ENCODE assay signal across 13 cellular contexts in the genomic region with DNA sequence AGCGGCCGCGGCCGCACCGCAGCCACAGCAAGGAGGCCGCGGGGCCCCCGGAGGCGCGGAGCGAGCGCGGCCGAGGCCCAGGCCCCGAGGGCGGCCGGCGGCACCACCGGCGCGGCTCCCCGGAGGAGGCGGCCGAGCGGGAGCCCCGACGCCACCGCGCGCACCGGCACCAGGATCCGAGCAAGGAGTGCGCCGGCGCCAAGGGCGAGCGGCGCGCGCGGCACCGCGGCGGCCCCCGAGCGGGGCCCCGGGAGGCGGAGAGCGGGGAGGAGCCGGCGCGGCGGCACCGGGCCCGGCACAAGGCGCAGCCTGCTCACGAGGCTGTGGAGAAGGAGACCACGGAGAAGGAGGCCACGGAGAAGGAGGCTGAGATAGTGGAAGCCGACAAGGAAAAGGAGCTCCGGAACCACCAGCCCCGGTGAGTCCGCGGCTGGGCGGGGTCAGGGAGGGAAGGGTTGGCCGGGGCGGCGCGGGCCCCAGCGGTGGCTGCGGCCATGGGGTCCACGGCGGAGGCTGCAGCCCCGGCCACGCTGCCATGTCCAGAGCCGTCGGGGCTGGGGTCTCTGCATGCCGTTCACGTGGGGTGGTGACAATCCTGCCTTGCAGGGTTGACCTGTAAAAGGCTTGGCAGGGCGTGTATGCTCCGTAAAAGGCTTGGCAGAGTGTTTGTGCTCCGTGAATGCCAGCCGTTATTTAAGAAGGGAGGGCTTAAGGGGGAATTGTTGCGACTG.
DNase-seq lines count a peak whose midpoint lies in the region; ATAC-seq, FAIRE-seq and TF ChIP-seq lines count a peak whose summit lies in the region.
"Had no signal": no experiment of that assay in that cellular context is flagged by ENCODE, and none has a peak within 500 bp of the region (broad histone marks: within the 10 kb centered on the region; RNA-seq: fewer than 3 reads in every experiment).

No MANE protein-coding gene starts in this region.

- POLR2A ChIA-PET in endothelial cell of umbilical vein (lab: Charles Lee), result no interaction called here

- no peak overlapping the region for H2AFZ ChIP-seq in endothelial cell of umbilical vein (ENCODE audit: low read depth, low read length)

- intact Hi-C loops in endothelial cell of umbilical vein (cut with micrococcal nuclease) (no loop called here), pancreas (cut with DNase I) (no loop called here), esophagus muscularis mucosa (cut with DNase I) (no loop called here)

- no peak for FAIRE-seq in endothelial cell of umbilical vein (lab: Jason Lieb, UNC)
- no peak for FAIRE-seq in pancreas (lab: Jason Lieb, UNC)
- FAIRE-seq: K562 had no signal

- no peak for TF ChIP-seq POLR2A in endothelial cell of umbilical vein (IDR thresholded peaks at IDR 0.05; ENCODE audit: low read depth, low read length)
- TF ChIP-seq POLR2A in esophagus muscularis mucosa (IDR thresholded peaks at IDR 0.05; ENCODE audit: low read depth), result no peak

- H3K4me3 ChIP-seq in HUES6 (ENCODE audit: low read depth, low read length), result peak overlapping the region; percentile 60
- H3K4me3 ChIP-seq in endothelial cell of umbilical vein (replicated peaks in 1 of 3; ENCODE audit: insufficient read depth in 1 of 3, low read depth in 1 of 3, low read length in 3 of 3), result no peak overlapping the region
- peak overlapping the region in 1 of 4 donors; percentile 17 for H3K4me3 ChIP-seq in pancreas
- H3K4me3 ChIP-seq in esophagus muscularis mucosa, result peak overlapping the region in 1 of 4 donors; percentile 16
- H3K4me3 ChIP-seq: cardiac muscle cell, K562, SJSA1 had no signal

- TF ChIP-seq CTCF in endothelial cell of umbilical vein (IDR thresholded peaks at IDR 0.05; ENCODE audit: extremely low read depth in 1 of 2, insufficient read depth in 1 of 2, low read depth in 1 of 2, low read length in 2 of 2), result no peak
- TF ChIP-seq CTCF in pancreas (IDR thresholded peaks at IDR 0.05), result no peak
- no peak for TF ChIP-seq CTCF in esophagus muscularis mucosa (IDR thresholded peaks at IDR 0.05)

- H3K4me1 ChIP-seq in HUES6 (ENCODE audit: control insufficient read depth, insufficient read depth, low read length), result 0 out of 2 replicates have a peak, but pooled peaks cover 5% of the 10 kb centered on the region
- no peaks in the 10 kb centered on the region for H3K4me1 ChIP-seq in endothelial cell of umbilical vein (ENCODE audit: control insufficient read depth, extremely low read depth, insufficient read depth, low read length)
- no peaks in the 10 kb centered on the region for H3K4me1 ChIP-seq in pancreas
- H3K4me1 ChIP-seq in esophagus muscularis mucosa, result peaks cover 0 to 16% (median 11%) of the 10 kb centered on the region in 4 donors
- H3K4me1 ChIP-seq: SJSA1 had no signal

- H3K9me3 ChIP-seq in HUES6 (ENCODE audit: control insufficient read depth, insufficient read depth, low read depth, low read length) (peaks cover 3% of the 10 kb centered on the region; the same call in 1 of the 2 replicates), endothelial cell of umbilical vein (replicated peaks; ENCODE audit: control insufficient read depth, insufficient read depth, low read length) (no peaks in the 10 kb centered on the region), pancreas (no peaks in the 10 kb centered on the region), esophagus muscularis mucosa (no peaks in the 10 kb centered on the region)
- H3K9me3 ChIP-seq: SJSA1 had no signal

- dilution Hi-C loops in endothelial cell of umbilical vein (cut with MboI; ENCODE audit: extremely low pct_ligation_motif_present, low sequenced_read_pairs), result no loop called here

- no peak overlapping the region for H3K9ac ChIP-seq in HUES6 (ENCODE audit: low read length)
- H3K9ac ChIP-seq in endothelial cell of umbilical vein (replicated peaks; ENCODE audit: extremely low read depth, insufficient read depth, low read length), result no peak overlapping the region

- no peak for TF ChIP-seq EP300 in esophagus muscularis mucosa (IDR thresholded peaks at IDR 0.05)

- no peaks in the 10 kb centered on the region for H3K79me2 ChIP-seq in endothelial cell of umbilical vein (ENCODE audit: control insufficient read depth, insufficient read depth, low read length)

- no TSS peak for BruUV-seq in endothelial cell of umbilical vein (replicated peaks; lab: Mats Ljungman, UMichigan)

- CTCF ChIA-PET in endothelial cell of umbilical vein (lab: Charles Lee), result no interaction called here

- H3K36me3 ChIP-seq in HUES6 (ENCODE audit: control insufficient read depth, insufficient read depth, low read length) (peaks cover 13% of the 10 kb centered on the region), endothelial cell of umbilical vein (ENCODE audit: control insufficient read depth in 2 of 2, extremely low read depth in 1 of 2, insufficient read depth in 2 of 2, low read length in 2 of 2) (no peaks in the 10 kb centered on the region), pancreas (no peaks in the 10 kb centered on the region), esophagus muscularis mucosa (no peaks in the 10 kb centered on the region)
- H3K36me3 ChIP-seq: cardiac muscle cell, SJSA1 had no signal

- H3K4me2 ChIP-seq in endothelial cell of umbilical vein (ENCODE audit: insufficient read depth, low read length), result no peak overlapping the region

- no peaks in the 10 kb centered on the region for H3K9me1 ChIP-seq in endothelial cell of umbilical vein (replicated peaks; ENCODE audit: control insufficient read depth, extremely low read depth, insufficient read depth, low read length)

- no peak overlapping the region for H3K27ac ChIP-seq in HUES6 (ENCODE audit: low read depth, low read length)
- H3K27ac ChIP-seq in endothelial cell of umbilical vein (ENCODE audit: insufficient read depth, low read depth, low read length), result no peak overlapping the region
- H3K27ac ChIP-seq in pancreas, result no peak overlapping the region
- no peak overlapping the region for H3K27ac ChIP-seq in esophagus muscularis mucosa (replicated peaks in 1 of 4)
- H3K27ac ChIP-seq: cardiac muscle cell, SJSA1 had no signal

- no peaks in the 10 kb centered on the region for H4K20me1 ChIP-seq in endothelial cell of umbilical vein (replicated peaks; ENCODE audit: control insufficient read depth, extremely low read depth, insufficient read depth, low read length)

- peaks cover 44% of the 10 kb centered on the region for H3K27me3 ChIP-seq in HUES6 (ENCODE audit: control insufficient read depth, insufficient read depth, low read length)
- H3K27me3 ChIP-seq in endothelial cell of umbilical vein (ENCODE audit: control insufficient read depth in 2 of 2, insufficient read depth in 2 of 2, low read length in 2 of 2), result peaks cover 10 to 12% of the 10 kb centered on the region in 2 experiments
- peaks cover 0 to 4% (median 0%) of the 10 kb centered on the region in 4 donors for H3K27me3 ChIP-seq in pancreas
- H3K27me3 ChIP-seq in esophagus muscularis mucosa, result peaks cover 0 to 66% (median 18%) of the 10 kb centered on the region in 4 donors

- ATAC-seq in pancreas (peak in 3 of 4 donors; percentile 11 to 24 (median 18)), GM21737 (IDR thresholded peaks at IDR 0.05; ENCODE audit: unreplicated experiment) (no peak), GM21423 (IDR thresholded peaks at IDR 0.05; ENCODE audit: unreplicated experiment) (no peak)

- DNase-seq in DMS53 (lab: John Stamatoyannopoulos, UW) (peak; percentile 81), endothelial cell of umbilical vein (ENCODE audit: low read depth, low spot score) (no peak), pancreas (peak in 2 of 6 donors; percentile 7 to 51), dermis blood vessel endothelial cell (no peak), esophagus muscularis mucosa (ENCODE audit: extremely low spot score) (no peak)
- DNase-seq: activated CD4-positive, alpha-beta T cell treated with anti-CD3 and anti-CD28 coated beads for 1 hour; DMS153 had no signal

- WGBS in pancreas, 2 donors, result 7 to 10% methylated on average over 66 to 84 of the region's 84 CpGs
- WGBS in esophagus muscularis mucosa, result 6% methylated on average over 18 of the region's 84 CpGs

TF ChIP-seq in endothelial cell of umbilical vein, 7 proteins besides CTCF, POLR2A, EP300 and RAD21:
- TF ChIP-seq MYC (IDR thresholded peaks at IDR 0.05; ENCODE audit: low read depth, low read length) (no peak), EZH2 (IDR thresholded peaks at IDR 0.05; ENCODE audit: borderline replicate concordance, low read depth, low read length, severe bottlenecking) (peak; percentile 53)

Comparison
In these comparisons a context has a peak if more than half of its experiments do, and no peak if none do; other contexts are left out.
1. ATAC-seq: peak in pancreas (3 of 4); none in GM21737 (single experiment) and GM21423 (single experiment).